ENCODE assay signal across 8 cellular contexts in the genomic region with DNA sequence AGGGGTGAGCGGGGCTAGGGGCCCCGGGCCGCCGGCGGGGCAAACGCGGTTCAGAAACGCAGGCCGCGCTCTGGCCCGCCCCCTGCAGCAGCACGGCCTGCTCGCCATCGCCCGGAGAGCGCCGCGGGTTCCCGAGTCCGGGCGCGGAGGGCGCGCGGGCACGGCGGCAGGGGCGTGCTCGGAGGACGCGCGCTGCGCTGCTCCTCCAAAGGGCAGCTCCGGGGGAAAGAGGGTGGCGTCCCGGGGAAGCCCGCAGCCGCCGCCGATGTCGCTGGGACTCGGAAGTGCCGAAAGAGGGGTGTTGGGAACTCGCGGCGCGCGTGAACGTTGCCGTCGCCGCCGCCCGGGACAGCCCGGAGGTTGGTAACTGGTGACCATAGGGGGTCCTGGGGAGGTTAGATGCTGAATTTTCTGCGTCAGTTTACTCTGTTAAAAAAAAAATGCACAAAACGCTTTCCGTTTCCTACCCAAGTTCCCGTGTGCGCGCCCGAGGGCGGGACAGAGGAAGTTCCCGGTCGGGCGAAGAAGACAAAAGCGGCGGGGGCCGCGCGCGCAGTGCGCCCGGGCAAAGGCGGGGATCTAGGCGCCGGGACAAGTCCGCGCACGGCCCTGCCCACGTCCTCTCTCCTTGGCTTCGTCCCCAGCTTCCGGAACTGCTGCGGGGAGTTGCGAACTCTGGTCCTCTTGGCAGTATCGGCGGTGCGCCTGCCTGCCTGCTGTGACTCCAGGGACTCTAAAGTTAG. TPM values are rescaled to one million over a fixed set of nuclear protein-coding genes. Genes with fewer than 3 reads are reported as not detected.
A peak's percentile ranks its signal among the peaks of the same experiment; 100 is the strongest.
DNase-seq lines count a peak whose midpoint lies in the region; ATAC-seq and TF ChIP-seq lines count a peak whose summit lies in the region.

A gene (plus strand): TSS at position 157 of the 743 bp plus-strand sequence. CDS start 20,074 bp downstream, outside the sequence.

- peak within 1 kb of the TSS; percentile 82 for H2BK5ac ChIP-seq in trophoblast cell (ENCODE audit: low read depth, low read length, poor library complexity)

- H4K8ac ChIP-seq in trophoblast cell (ENCODE audit: low read depth, low read length) = peak within 1 kb of the TSS; percentile 98

- peak within 1 kb of the TSS; percentile 84 for H3K9ac ChIP-seq in SK-N-SH
- peak within 1 kb of the TSS; percentile 97 for H3K9ac ChIP-seq in adipocyte (ENCODE audit: low read length)
- H3K9ac ChIP-seq in trophoblast cell (ENCODE audit: low read length) = peak within 1 kb of the TSS; percentile 85

- H4K12ac ChIP-seq in trophoblast cell (ENCODE audit: low read depth, low read length) = peak within 1 kb of the TSS; percentile 84

- H3K9me3 ChIP-seq in SK-N-SH (no peaks in the 10 kb centered on the region; the same call in 1 of the 2 replicates), adipocyte (ENCODE audit: control insufficient read depth, low read length) (peaks cover 10% of the 10 kb centered on the region), heart left ventricle (peaks cover 0 to 19% (median 0%) of the 10 kb centered on the region in 12 donors), trophoblast cell (ENCODE audit: insufficient read depth, low read depth, low read length) (no peaks in the 10 kb centered on the region)

- POLR2A ChIA-PET in SK-N-SH (lab: Yijun Ruan, JAX) = interaction anchor here (0.6 to 1.4 kb wide), 8 partner anchors 16 to 1345 kb away, joined by 3 to 5 read pairs (median 4); no protein-coding TSS in a partner anchor

- CTCF ChIA-PET in SK-N-SH (lab: Yijun Ruan, JAX) = interaction anchor here (0.7 to 1.7 kb wide), 6 partner anchors 17 to 186 kb away, joined by 3 to 4 read pairs (median 3); no protein-coding TSS in a partner anchor

- H3K14ac ChIP-seq in trophoblast cell (ENCODE audit: low read length) = peak within 1 kb of the TSS; percentile 90

- no peak for TF ChIP-seq RAD21 in SK-N-SH (IDR thresholded peaks at IDR 0.05; ENCODE audit: low read length)

- TF ChIP-seq EP300 in SK-N-SH (IDR thresholded peaks at IDR 0.05; ENCODE audit: borderline replicate concordance in 1 of 2, low read depth in 1 of 2, low read length in 1 of 2) = no peak; a peak in 1 of 4 replicates

- TF ChIP-seq CTCF in SK-N-SH (IDR thresholded peaks at IDR 0.05) = peak; percentile 26
- peak in 4 of 12 donors; percentile 18 to 50 (median 31) for TF ChIP-seq CTCF in heart left ventricle (IDR thresholded peaks at IDR 0.05)

- DNase-seq in GDM1 (lab: John Stamatoyannopoulos, UW) = peak; percentile 74
- peak; percentile 42 for DNase-seq in GOT3 (lab: John Stamatoyannopoulos, UW)
- DNase-seq in LHCN-M2 (ENCODE audit: low read depth) = peak; percentile 84
- peak; percentile 94 for DNase-seq in SK-N-SH
- peak; percentile 92 for DNase-seq in adipocyte (ENCODE audit: low read depth)
- DNase-seq in heart left ventricle = peak; percentile 84 to 93 (median 92)
- peak; percentile 64 to 86 for DNase-seq in trophoblast cell

- H3K4me1 ChIP-seq in SK-N-SH (ENCODE audit: control insufficient read depth in 1 of 2, insufficient read depth in 2 of 2, low read depth in 1 of 2, low read length in 1 of 2) = peaks cover 14 to 20% of the 10 kb centered on the region in 2 experiments
- peaks cover 17% of the 10 kb centered on the region for H3K4me1 ChIP-seq in adipocyte (ENCODE audit: control insufficient read depth, insufficient read depth, low read length)
- H3K4me1 ChIP-seq in heart left ventricle = peaks cover 0 to 29% (median 15%) of the 10 kb centered on the region in 12 donors
- H3K4me1 ChIP-seq in trophoblast cell (ENCODE audit: control insufficient read depth in 1 of 2, insufficient read depth in 2 of 2, low read length in 2 of 2) = peaks cover 0 to 5% of the 10 kb centered on the region in 2 experiments
- H3K4me1 ChIP-seq in urinary bladder (ENCODE audit: insufficient read depth) = no peaks in the 10 kb centered on the region

- H3K79me1 ChIP-seq in trophoblast cell (ENCODE audit: low read length) = peaks cover 13% of the 10 kb centered on the region

- peak within 1 kb of the TSS; percentile 61 for H3K4ac ChIP-seq in trophoblast cell (ENCODE audit: low read depth, low read length)

- H3K4me3 ChIP-seq in SK-N-SH (ENCODE audit: low read depth in 2 of 2, low read length in 1 of 2) (peak within 1 kb of the TSS; percentile 72 to 73), adipocyte (ENCODE audit: low read length) (peak within 1 kb of the TSS; percentile 92), heart left ventricle (peak within 1 kb of the TSS; percentile 63 to 89 (median 76)), trophoblast cell (ENCODE audit: low read depth, low read length) (peak within 1 kb of the TSS; percentile 81), urinary bladder (ENCODE audit: low read depth, low read length) (peak within 1 kb of the TSS; percentile 58)

- H3K4me2 ChIP-seq in SK-N-SH (peak within 1 kb of the TSS; percentile 79), trophoblast cell (ENCODE audit: low read length) (peak within 1 kb of the TSS; percentile 91)

- H3F3A ChIP-seq in SK-N-SH (replicated peaks; ENCODE audit: insufficient read depth) = peaks cover 8% of the 10 kb centered on the region

- peak within 1 kb of the TSS; percentile 55 for H3K18ac ChIP-seq in trophoblast cell (ENCODE audit: low read length)

- TF ChIP-seq POLR2A in heart left ventricle (IDR thresholded peaks at IDR 0.05) = peak in 1 of 2 donors; percentile 50

- H2AFZ ChIP-seq in SK-N-SH (ENCODE audit: low read depth) (peak within 1 kb of the TSS; percentile 96), trophoblast cell (ENCODE audit: insufficient read depth, low read length, poor library complexity) (peak within 1 kb of the TSS; percentile 98)

- WGBS in SK-N-SH (ENCODE audit: low lambda C conversion rate) = 0% methylated on average over 10 of the region's 88 CpGs
- WGBS in heart left ventricle, 4 donors = 0 to 1% (median 0%) methylated on average over 81 to 88 of the region's 88 CpGs
- WGBS in trophoblast cell (ENCODE audit: extremely low coverage, insufficient coverage, insufficient read length) = no CpG with 5 or more reads among the region's 88 CpGs
- WGBS in urinary bladder = under 1% methylated on average over 88 of the region's 88 CpGs

- no peaks in the 10 kb centered on the region for H4K20me1 ChIP-seq in SK-N-SH (ENCODE audit: insufficient read depth)

- H4K91ac ChIP-seq in trophoblast cell (ENCODE audit: low read depth, low read length) = peak within 1 kb of the TSS; percentile 98

- H3K27me3 ChIP-seq in SK-N-SH (ENCODE audit: insufficient read depth) = no peaks in the 10 kb centered on the region
- no peaks in the 10 kb centered on the region for H3K27me3 ChIP-seq in adipocyte (replicated peaks; ENCODE audit: control insufficient read depth, insufficient read depth, low read length)
- no peaks in the 10 kb centered on the region for H3K27me3 ChIP-seq in heart left ventricle
- H3K27me3 ChIP-seq in trophoblast cell (ENCODE audit: insufficient read depth, low read length) = peaks cover 3% of the 10 kb centered on the region

- intact Hi-C loops in heart left ventricle (cut with DNase I) = loop anchor here in 1 of 10 donors (2.0 to 5.0 kb wide), 2 partner anchors 18 to 97 kb away; a partner anchor contains a TSS

- peak within 1 kb of the TSS; percentile 11 for H3K23ac ChIP-seq in trophoblast cell (ENCODE audit: low read length)

- ATAC-seq in heart left ventricle = peak; percentile 77 to 95 (median 94)

- H3K27ac ChIP-seq in SK-N-SH (ENCODE audit: low read depth in 2 of 2, low read length in 1 of 2) (peak within 1 kb of the TSS; percentile 88 to 98), heart left ventricle (peak within 1 kb of the TSS; percentile 87 to 99 (median 97)), trophoblast cell (ENCODE audit: low read depth, low read length) (peak within 1 kb of the TSS; percentile 82), urinary bladder (ENCODE audit: low read depth) (peak within 1 kb of the TSS; percentile 89)

- no peaks in the 10 kb centered on the region for H3K36me3 ChIP-seq in SK-N-SH (replicated peaks in 1 of 2; ENCODE audit: control insufficient read depth in 1 of 2, insufficient read depth in 2 of 2, low read length in 1 of 2)
- H3K36me3 ChIP-seq in adipocyte (ENCODE audit: control insufficient read depth, insufficient read depth, low read length, severe bottlenecking) = no peaks in the 10 kb centered on the region
- no peaks in the 10 kb centered on the region for H3K36me3 ChIP-seq in heart left ventricle
- no peaks in the 10 kb centered on the region for H3K36me3 ChIP-seq in trophoblast cell (ENCODE audit: control insufficient read depth in 1 of 2, insufficient read depth in 2 of 2, low read length in 2 of 2)
- no peaks in the 10 kb centered on the region for H3K36me3 ChIP-seq in urinary bladder (ENCODE audit: insufficient read depth)

- H3K9me2 ChIP-seq in SK-N-SH = no peaks in the 10 kb centered on the region

- H2BK120ac ChIP-seq in trophoblast cell (ENCODE audit: insufficient read depth, low read length, poor library complexity) = peak within 1 kb of the TSS; percentile 81

- no peak within 1 kb of the TSS for H2AK5ac ChIP-seq in trophoblast cell (ENCODE audit: low read length)

- H2BK12ac ChIP-seq in trophoblast cell (ENCODE audit: low read length) = peak within 1 kb of the TSS; percentile 61

- H3K79me2 ChIP-seq in SK-N-SH (ENCODE audit: insufficient read depth) (no peaks in the 10 kb centered on the region), trophoblast cell (ENCODE audit: control insufficient read depth, insufficient read depth, low read length, poor library complexity) (peaks cover 7% of the 10 kb centered on the region)

TF ChIP-seq in SK-N-SH, 30 proteins besides CTCF, POLR2A, EP300 and RAD21 (continues in another document):
- TF ChIP-seq EZH2phosphoT487 (IDR thresholded peaks at IDR 0.05; ENCODE audit: borderline replicate concordance, low read depth) (no peak), NRF1 (IDR thresholded peaks at IDR 0.05; ENCODE audit: low read depth, low read length) (peak; percentile 55), GABPA (IDR thresholded peaks at IDR 0.05; ENCODE audit: low read depth) (peak; percentile 63)

RNA-seq across cellular contexts. Expression of the gene that starts here (rescaled TPM):
- total RNA-seq in LHCN-M2 (2014; rRNA removed) = 24.6 and 28.1 TPM in 2 replicates
- 11.9 TPM for polyA plus RNA-seq in LHCN-M2 (2012)
- 8.1 and 10.8 TPM in 2 replicates for polyA plus RNA-seq in SK-N-SH (2012; rRNA removed)
- polyA plus RNA-seq in SK-N-SH (2012; cell fraction: cytosol; rRNA removed) = 7.6 and 9.5 TPM in 2 replicates
- polyA plus RNA-seq in SK-N-SH (2012; cell fraction: nucleus; rRNA removed) = 10.3 and 15.1 TPM in 2 replicates
- 1 to 10 TPM; 1.1 to 4.7 (median 2.9) TPM for total RNA-seq in heart left ventricle
- polyA plus RNA-seq in heart left ventricle = 1 to 10 TPM in 1 of 2 donors, under 1 TPM in 1; 0.98 to 1.1 TPM
- polyA plus RNA-seq in trophoblast cell (2013) = 5.1 and 5.2 TPM in 2 replicates
- 10.8 TPM for total RNA-seq in urinary bladder
- polyA plus RNA-seq in urinary bladder = 3.3 TPM

Comparison
In these comparisons a context has a peak if more than half of its experiments do, and no peak if none do; other contexts are left out.
1. Peak in every context shown above with its lines: DNase-seq, ATAC-seq, H3K4me3 ChIP-seq and H3K27ac ChIP-seq.
2. DNase-seq: peak in every context shown above with its lines; median percentile 94 in SK-N-SH; 92 in adipocyte; 92 in heart left ventricle; 84 in LHCN-M2; 75 in trophoblast cell; 74 in GDM1; 42 in GOT3.